In the genomic region with DNA sequence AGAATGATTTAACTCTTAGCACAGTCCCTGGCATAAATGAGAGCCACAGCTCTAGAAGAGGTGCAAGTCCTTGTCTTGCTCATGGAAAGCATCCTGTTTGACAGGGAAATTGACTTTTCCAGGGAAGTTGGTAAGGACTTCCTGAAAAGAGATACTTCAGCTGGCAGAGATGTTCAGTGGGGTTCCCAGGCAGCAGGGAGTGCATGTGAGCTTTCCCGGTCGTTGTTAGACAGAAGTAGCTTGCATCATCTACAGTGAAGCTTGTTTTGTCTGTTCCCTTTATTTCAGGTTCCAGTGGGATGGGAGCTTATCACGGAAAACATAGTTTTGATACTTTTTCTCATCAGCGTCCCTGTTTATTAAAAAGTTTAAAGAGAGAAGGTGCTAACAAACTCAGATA, we compare ENCODE assay signal across 1 cellular context.
TF ChIP-seq lines count a peak whose summit lies in the region.

No MANE protein-coding gene starts in this region.

TF ChIP-seq in HepG2, 621 proteins besides CTCF, POLR2A, EP300 and RAD21:
- TF ChIP-seq HMG20A (CRISPR knock-in tag; IDR thresholded peaks at IDR 0.05; ENCODE audit: borderline replicate concordance) = no peak
- 0 out of 2 replicates have a peak, but pooled peaks have one; percentile 25 for TF ChIP-seq ZMAT3 (CRISPR knock-in tag; conservative IDR thresholded peaks at IDR 0.05)
- peak in 1 of 2 experiments; percentile 66; a peak in 2 of 4 replicates for TF ChIP-seq ATF4 (CRISPR knock-in tag; IDR thresholded peaks at IDR 0.05)
- peak; percentile 2; the same call in 1 of the 2 replicates for TF ChIP-seq POLR2G (IDR thresholded peaks at IDR 0.05; ENCODE audit: low read depth, low read length)
- 0 out of 2 replicates have a peak, but pooled peaks have one; percentile 33 for TF ChIP-seq CEBPG (CRISPR knock-in tag; IDR thresholded peaks at IDR 0.05)
- TF ChIP-seq ZSCAN21 (CRISPR knock-in tag; IDR thresholded peaks at IDR 0.05; ENCODE audit: borderline replicate concordance) = 0 out of 2 replicates have a peak, but pooled peaks have one; percentile 44
- peak; percentile 67 for TF ChIP-seq BCL6 (CRISPR knock-in tag; IDR thresholded peaks at IDR 0.05)
- peak; percentile 9; the same call in 1 of the 2 replicates for TF ChIP-seq MYPOP (CRISPR knock-in tag; IDR thresholded peaks at IDR 0.05)
- TF ChIP-seq ZNF296 (CRISPR knock-in tag; conservative IDR thresholded peaks at IDR 0.05) = no peak
